8 cellular contexts compared by ENCODE assay signal in genomic region chr1:98468111-98468717, GRCh38.
A peak's percentile ranks its signal among the peaks of the same experiment; 100 is the strongest.
DNase-seq lines count a peak whose midpoint lies in the region; ATAC-seq, FAIRE-seq and TF ChIP-seq lines count a peak whose summit lies in the region.

No MANE protein-coding gene starts in this region.

- H3K27me3 ChIP-seq in BJ (ENCODE audit: control insufficient read depth, insufficient read depth, low read length): no peaks in the 10 kb centered on the region
- no peaks in the 10 kb centered on the region for H3K27me3 ChIP-seq in GM23338 (ENCODE audit: insufficient read depth)
- no peaks in the 10 kb centered on the region for H3K27me3 ChIP-seq in NT2/D1 (ENCODE audit: insufficient read depth, insufficient read length)
- H3K27me3 ChIP-seq in H1 (replicated peaks in 1 of 4; ENCODE audit: control insufficient read depth in 3 of 4, extremely low read depth in 1 of 4, insufficient read depth in 3 of 4, low read length in 3 of 4): no peaks in the 10 kb centered on the region
- H3K27me3 ChIP-seq in neural cell (ENCODE audit: insufficient read depth, low read depth, low read length): no peaks in the 10 kb centered on the region
- H3K27me3 ChIP-seq in aorta (ENCODE audit: control insufficient read depth in 1 of 2, insufficient read depth in 2 of 2, low read length in 1 of 2): no peaks in the 10 kb centered on the region
- no peaks in the 10 kb centered on the region for H3K27me3 ChIP-seq in naive thymus-derived CD4-positive, alpha-beta T cell (ENCODE audit: control insufficient read depth in 2 of 2, insufficient read depth in 2 of 2, low read length in 2 of 2)

- H3K4me1 Mint-ChIP-seq in GM23338: peaks cover 12% of the 10 kb centered on the region; the same call in 2 of the 3 replicates
- H3K4me1 Mint-ChIP-seq in naive thymus-derived CD4-positive, alpha-beta T cell: peaks cover 0 to 2% (median 0%) of the 10 kb centered on the region in 7 donors

- TF ChIP-seq CTCF in BJ (IDR thresholded peaks at IDR 0.05; ENCODE audit: insufficient read depth, low read depth, low read length): peak; percentile 83
- peak; percentile 71 to 76 for TF ChIP-seq CTCF in GM23338 (conservative IDR thresholded peaks at IDR 0.05; ENCODE audit: low read depth in 2 of 2)
- peak in 2 of 3 experiments; percentile 24 to 44; a peak in 2 of 4 replicates for TF ChIP-seq CTCF in H1 (IDR thresholded peaks at IDR 0.05; ENCODE audit: control extremely low read depth in 1 of 3, insufficient read depth in 1 of 3, low read depth in 1 of 3, low read length in 3 of 3)
- TF ChIP-seq CTCF in neural cell (IDR thresholded peaks at IDR 0.05; ENCODE audit: poor library complexity, severe bottlenecking): peak; percentile 75

- TF ChIP-seq POLR2A in H1 (IDR thresholded peaks at IDR 0.05; ENCODE audit: control extremely low read depth in 1 of 2, low read depth in 2 of 2, low read length in 2 of 2): no peak

- H3K4me3 ChIP-seq in BJ (ENCODE audit: low read depth, low read length) (no peak overlapping the region), GM23338 (no peak overlapping the region), NT2/D1 (ENCODE audit: insufficient read length, low read depth) (no peak overlapping the region), H1 (ENCODE audit: extremely low read depth in 1 of 4, insufficient read depth in 2 of 4, low read depth in 3 of 4, low read length in 4 of 4) (no peak overlapping the region), neural cell (ENCODE audit: low read length) (no peak overlapping the region), aorta (ENCODE audit: low read length in 2 of 2) (no peak overlapping the region)
- no peak overlapping the region for H3K4me3 ChIP-seq in naive thymus-derived CD4-positive, alpha-beta T cell (ENCODE audit: low read length)

- FAIRE-seq in H1 (lab: Jason Lieb, UNC): no peak

- H4K5ac ChIP-seq in H1 (ENCODE audit: insufficient read length, low read depth, low read length): no peak overlapping the region

- no peak overlapping the region for H4K91ac ChIP-seq in H1 (replicated peaks; ENCODE audit: insufficient read length, low read length)

- no peaks in the 10 kb centered on the region for H3K27me3 Mint-ChIP-seq in GM23338 (ENCODE audit: insufficient read depth, low read depth, poor library complexity)
- H3K27me3 Mint-ChIP-seq in naive thymus-derived CD4-positive, alpha-beta T cell: peaks cover 0 to 6% (median 0%) of the 10 kb centered on the region in 5 donors

- H3K79me2 ChIP-seq in GM23338 (replicated peaks; ENCODE audit: insufficient read depth): no peaks in the 10 kb centered on the region
- H3K79me2 ChIP-seq in H1 (ENCODE audit: control insufficient read depth in 1 of 2, insufficient read depth in 2 of 2, low read length in 2 of 2): no peaks in the 10 kb centered on the region
- no peaks in the 10 kb centered on the region for H3K79me2 ChIP-seq in neural cell (replicated peaks; ENCODE audit: insufficient read depth, low read length)

- no peak overlapping the region for H3K9ac ChIP-seq in NT2/D1 (ENCODE audit: insufficient read length, low read depth)
- H3K9ac ChIP-seq in H1 (replicated peaks in 1 of 4; ENCODE audit: extremely low read depth in 1 of 4, low read depth in 3 of 4, low read length in 3 of 4): no peak overlapping the region
- no peak overlapping the region for H3K9ac ChIP-seq in neural cell (ENCODE audit: low read length)

- H2BK5ac ChIP-seq in H1 (ENCODE audit: low read depth, low read length): no peak overlapping the region

- H3K36me3 ChIP-seq in BJ (ENCODE audit: control insufficient read depth, insufficient read depth, low read length) (no peaks in the 10 kb centered on the region), GM23338 (ENCODE audit: insufficient read depth) (no peaks in the 10 kb centered on the region), NT2/D1 (ENCODE audit: insufficient read depth, insufficient read length, low read length) (no peaks in the 10 kb centered on the region), H1 (ENCODE audit: control insufficient read depth in 2 of 4, insufficient read depth in 4 of 4, low read length in 3 of 4) (no peaks in the 10 kb centered on the region), neural cell (ENCODE audit: insufficient read depth, low read length) (no peaks in the 10 kb centered on the region), aorta (ENCODE audit: control insufficient read depth in 1 of 2, insufficient read depth in 2 of 2, low read length in 1 of 2) (no peaks in the 10 kb centered on the region)
- no peaks in the 10 kb centered on the region for H3K36me3 ChIP-seq in naive thymus-derived CD4-positive, alpha-beta T cell (ENCODE audit: control insufficient read depth in 2 of 3, insufficient read depth in 3 of 3, low read length in 3 of 3)

- no peak overlapping the region for H2AK5ac ChIP-seq in H1 (ENCODE audit: low read depth, low read length)

- H3K27ac Mint-ChIP-seq in GM23338: no peak overlapping the region
- no peak overlapping the region for H3K27ac Mint-ChIP-seq in naive thymus-derived CD4-positive, alpha-beta T cell

- intact Hi-C loops in aorta (cut with DNase I): no loop called here
- intact Hi-C loops in naive thymus-derived CD4-positive, alpha-beta T cell (cut with micrococcal nuclease): loop anchor here in 1 of 2 donors (5.0 kb wide), 1 partner anchor 416 kb away; no protein-coding TSS in a partner anchor

- peak; percentile 11 for DNase-seq in BJ (ENCODE audit: low read depth)
- DNase-seq in GM23338 (ENCODE audit: low spot score): peak; percentile 57
- peak; percentile 18 for DNase-seq in NT2/D1 (ENCODE audit: low read depth, low spot score)
- DNase-seq in H1 (ENCODE audit: low read depth in 1 of 2, low spot score in 2 of 2): no peak
- no peak for DNase-seq in aorta
- no peak for DNase-seq in naive thymus-derived CD4-positive, alpha-beta T cell

- WGBS in H1 (ENCODE audit: extremely low coverage in 1 of 2, insufficient coverage in 1 of 2, insufficient read length in 1 of 2, insufficient replicate concordance in 2 of 2, low coverage in 1 of 2, low lambda C conversion rate in 2 of 2, missing lambda C conversion rate in 1 of 2), 2 experiments: 53% methylated on average over 2 of the region's 2 CpGs; no CpG with 5 or more reads in 1 of the 2 experiments
- 4 to 12% methylated on average over 2 of the region's 2 CpGs for WGBS in aorta, 2 donors

- H2BK120ac ChIP-seq in H1 (replicated peaks; ENCODE audit: low read depth, low read length): no peak overlapping the region

- H3K4ac ChIP-seq in H1 (replicated peaks; ENCODE audit: insufficient read length, low read depth, low read length): no peak overlapping the region

- no peak for ATAC-seq in GM23338
- no peak for ATAC-seq in HG03025 (IDR thresholded peaks at IDR 0.05; ENCODE audit: low FRiP score, unreplicated experiment)
- ATAC-seq in aorta (ENCODE audit: low FRiP score): no peak
- ATAC-seq in naive thymus-derived CD4-positive, alpha-beta T cell: no peak

- no peak overlapping the region for H3K4me2 ChIP-seq in GM23338
- no peak overlapping the region for H3K4me2 ChIP-seq in H1 (ENCODE audit: insufficient read depth in 1 of 2, low read depth in 2 of 2, low read length in 2 of 2)
- no peak overlapping the region for H3K4me2 ChIP-seq in neural cell (ENCODE audit: low read length)

- H3K23me2 ChIP-seq in H1 (ENCODE audit: low read depth, low read length): no peaks in the 10 kb centered on the region

- H3K18ac ChIP-seq in H1 (ENCODE audit: extremely low read depth, low read length): no peak overlapping the region

- no peak overlapping the region for H3K14ac ChIP-seq in H1 (ENCODE audit: insufficient read length)

- H2BK12ac ChIP-seq in H1 (ENCODE audit: low read depth, low read length): no peak overlapping the region

- H3K4me3 Mint-ChIP-seq in GM23338: no peak overlapping the region
- H3K4me3 Mint-ChIP-seq in naive thymus-derived CD4-positive, alpha-beta T cell: no peak overlapping the region

- no peak overlapping the region for H2BK15ac ChIP-seq in H1 (ENCODE audit: low read length)

- H3F3A ChIP-seq in GM23338 (replicated peaks; ENCODE audit: low read depth) (no peaks in the 10 kb centered on the region), neural cell (ENCODE audit: insufficient read depth, low read length, poor library complexity, severe bottlenecking) (no peaks in the 10 kb centered on the region)

- CTCF ChIA-PET in BJ (lab: Yijun Ruan, JAX): interaction anchor here (0.6 to 2.7 kb wide), 21 partner anchors 8 to 1746 kb away, joined by 3 to 23 read pairs (median 3); partner anchors contain the start of gene DPYD
- CTCF ChIA-PET in H1 (lab: Charles Lee; ENCODE audit: partially characterized antibody): interaction anchor here (0.7 to 2.9 kb wide), 24 partner anchors 8 to 1641 kb away, joined by 3 to 12 read pairs (median 4); no protein-coding TSS in a partner anchor
- CTCF ChIA-PET in naive thymus-derived CD4-positive, alpha-beta T cell (lab: Charles Lee): no interaction called here

- H3K23ac ChIP-seq in H1 (ENCODE audit: insufficient read length): no peak overlapping the region

- H3K9me2 ChIP-seq in GM23338 (ENCODE audit: insufficient read depth): no peaks in the 10 kb centered on the region
- no peaks in the 10 kb centered on the region for H3K9me2 ChIP-seq in neural cell (ENCODE audit: insufficient read depth, low read length)

- H3K56ac ChIP-seq in H1 (replicated peaks; ENCODE audit: insufficient read length, low read depth, low read length): no peak overlapping the region

- H3K27ac ChIP-seq in GM23338 (ENCODE audit: low read depth) (no peak overlapping the region), H1 (ENCODE audit: low read depth, low read length) (no peak overlapping the region), neural cell (ENCODE audit: low read length) (no peak overlapping the region), aorta (ENCODE audit: low read depth in 1 of 2, low read length in 2 of 2) (no peak overlapping the region)
- H3K27ac ChIP-seq in naive thymus-derived CD4-positive, alpha-beta T cell (ENCODE audit: low read depth, low read length): no peak overlapping the region

- TF ChIP-seq EP300 in H1 (IDR thresholded peaks at IDR 0.05; ENCODE audit: borderline replicate concordance in 1 of 2, low read depth in 2 of 2, low read length in 2 of 2) (no peak), neural cell (conservative IDR thresholded peaks at IDR 0.05; ENCODE audit: poor library complexity, severe bottlenecking) (no peak)

- POLR2A ChIA-PET in BJ (lab: Charles Lee) (no interaction called here), H1 (lab: Charles Lee; ENCODE audit: partially characterized antibody) (no interaction called here)
- POLR2A ChIA-PET in naive thymus-derived CD4-positive, alpha-beta T cell (lab: Charles Lee): no interaction called here

- peaks cover 4% of the 10 kb centered on the region; the same call in 1 of the 2 replicates for H3K4me1 ChIP-seq in GM23338 (ENCODE audit: insufficient read depth)
- H3K4me1 ChIP-seq in NT2/D1 (ENCODE audit: insufficient read depth, insufficient read length): no peaks in the 10 kb centered on the region
- peaks cover 0 to 2% (median 0%) of the 10 kb centered on the region in 4 experiments; a peak in 1 of 7 replicates for H3K4me1 ChIP-seq in H1 (replicated peaks in 1 of 4; ENCODE audit: control insufficient read depth in 3 of 4, insufficient read depth in 4 of 4, low read length in 3 of 4)
- no peaks in the 10 kb centered on the region for H3K4me1 ChIP-seq in aorta (ENCODE audit: control insufficient read depth in 1 of 2, insufficient read depth in 2 of 2, low read length in 2 of 2)
- no peaks in the 10 kb centered on the region for H3K4me1 ChIP-seq in naive thymus-derived CD4-positive, alpha-beta T cell (ENCODE audit: control insufficient read depth in 2 of 2, insufficient read depth in 2 of 2, low read length in 2 of 2)

- H3K36me3 Mint-ChIP-seq in GM23338 (ENCODE audit: low read depth): no peaks in the 10 kb centered on the region
- no peaks in the 10 kb centered on the region for H3K36me3 Mint-ChIP-seq in naive thymus-derived CD4-positive, alpha-beta T cell

- no peak overlapping the region for H4K8ac ChIP-seq in H1 (ENCODE audit: extremely low read depth, insufficient read depth, low read length)

- H4K20me1 ChIP-seq in GM23338 (replicated peaks; ENCODE audit: insufficient read depth): no peaks in the 10 kb centered on the region
- H4K20me1 ChIP-seq in H1 (replicated peaks in 1 of 2; ENCODE audit: control insufficient read depth in 1 of 2, insufficient read depth in 2 of 2, low read length in 2 of 2): no peaks in the 10 kb centered on the region
- H4K20me1 ChIP-seq in neural cell (ENCODE audit: insufficient read depth): no peaks in the 10 kb centered on the region

- no peaks in the 10 kb centered on the region for H3K9me3 ChIP-seq in NT2/D1 (ENCODE audit: insufficient read depth, low read length)
- no peaks in the 10 kb centered on the region for H3K9me3 ChIP-seq in H1 (ENCODE audit: insufficient read depth in 2 of 2, low read depth in 1 of 2, low read length in 1 of 2)
- no peaks in the 10 kb centered on the region for H3K9me3 ChIP-seq in neural cell (ENCODE audit: low read length)
- H3K9me3 ChIP-seq in aorta (ENCODE audit: control insufficient read depth, low read length): no peaks in the 10 kb centered on the region
- no peaks in the 10 kb centered on the region for H3K9me3 ChIP-seq in naive thymus-derived CD4-positive, alpha-beta T cell (ENCODE audit: control insufficient read depth in 2 of 3, low read length in 3 of 3)

- H3K9me3 Mint-ChIP-seq in GM23338: no peaks in the 10 kb centered on the region
- H3K9me3 Mint-ChIP-seq in naive thymus-derived CD4-positive, alpha-beta T cell: peaks cover 0 to 1% (median 0%) of the 10 kb centered on the region in 11 donors

- peak; percentile 77 to 89 for TF ChIP-seq RAD21 in H1 (IDR thresholded peaks at IDR 0.05 in 1 of 2, conservative IDR thresholded peaks at IDR 0.05 in 1 of 2; ENCODE audit: low read depth in 2 of 2, low read length in 2 of 2)
- peak; percentile 85 for TF ChIP-seq RAD21 in neural cell (conservative IDR thresholded peaks at IDR 0.05)

- H3K79me1 ChIP-seq in H1 (ENCODE audit: low read depth, low read length): no peaks in the 10 kb centered on the region

- H2AFZ ChIP-seq in GM23338: no peak overlapping the region
- no peak overlapping the region for H2AFZ ChIP-seq in H1 (ENCODE audit: low read length)
- H2AFZ ChIP-seq in neural cell (ENCODE audit: low read depth, low read length): no peak overlapping the region

- no peak overlapping the region for H2BK20ac ChIP-seq in H1 (ENCODE audit: low read length)

Comparison
In these comparisons a context has a peak if more than half of its experiments do, and no peak if none do; other contexts are left out.
1. DNase-seq: peak in BJ (single experiment), GM23338 (single experiment) and NT2/D1 (single experiment); none in H1 (0 of 2), aorta (0 of 2) and naive thymus-derived CD4-positive, alpha-beta T cell (0 of 9).
2. Peak in every context shown above with its lines, with median percentiles within 50 percentile points of each other: CTCF ChIP-seq.